Comparison of ENCODE assay signal across 13 cellular contexts in genomic region chr14:88023658-88024187, GRCh38. TPM values are rescaled to one million over a fixed set of nuclear protein-coding genes. Genes with fewer than 3 reads are reported as not detected.
DNase-seq lines count a peak whose midpoint lies in the region; ATAC-seq, FAIRE-seq and TF ChIP-seq lines count a peak whose summit lies in the region.
"Had no signal": no experiment of that assay in that cellular context is flagged by ENCODE, and none has a peak within 500 bp of the region (broad histone marks: within the 10 kb centered on the region; RNA-seq: fewer than 3 reads in every experiment).

No MANE protein-coding gene starts in this region.

- H2AK5ac ChIP-seq in H9 (ENCODE audit: insufficient read length, low read length), result no peak overlapping the region

- no peak overlapping the region for H3K23ac ChIP-seq in H9 (ENCODE audit: insufficient read length, low read depth, low read length)

- no peak overlapping the region for H3K9ac ChIP-seq in H9 (ENCODE audit: extremely low read depth, insufficient read length, low read length)
- no peak overlapping the region for H3K9ac ChIP-seq in liver (ENCODE audit: low read depth in 1 of 2, low read length in 2 of 2)

- H3K18ac ChIP-seq in H9 (ENCODE audit: insufficient read length, low read depth, low read length), result no peak overlapping the region

- no peak overlapping the region for H2BK15ac ChIP-seq in H9 (ENCODE audit: low read depth, low read length)

- no peaks in the 10 kb centered on the region for H3K9me3 ChIP-seq in CD4-positive, alpha-beta memory T cell (ENCODE audit: control insufficient read depth in 1 of 2, low read length in 2 of 2)
- H3K9me3 ChIP-seq in H9 (ENCODE audit: control insufficient read depth, low read depth, low read length) (no peaks in the 10 kb centered on the region), liver (ENCODE audit: control insufficient read depth in 4 of 4, low read length in 3 of 4) (no peaks in the 10 kb centered on the region)
- H3K9me3 ChIP-seq: tibial nerve had no signal

- CTCF ChIA-PET in CD4-positive, alpha-beta memory T cell (lab: Charles Lee; ENCODE audit: partially characterized antibody), result no interaction called here
- CTCF ChIA-PET in activated CD4-positive, alpha-beta memory T cell treated with anti-CD3 and anti-CD28 coated beads for 36 hours (lab: Charles Lee), result no interaction called here

- peaks cover 55 to 84% (median 73%) of the 10 kb centered on the region in 4 donors for H3K4me1 Mint-ChIP-seq in CD4-positive, alpha-beta memory T cell
- peaks cover 22 to 23% of the 10 kb centered on the region in 2 experiments for H3K4me1 Mint-ChIP-seq in H9
- H3K4me1 Mint-ChIP-seq in activated CD4-positive, alpha-beta memory T cell treated with anti-CD3 and anti-CD28 coated beads for 36 hours (ENCODE audit: low read depth), result peaks cover 61% of the 10 kb centered on the region

- no peak for ATAC-seq in HG02571 (IDR thresholded peaks at IDR 0.05; ENCODE audit: unreplicated experiment)

- no peak overlapping the region for H4K91ac ChIP-seq in H9 (ENCODE audit: insufficient read length, low read depth, low read length)

- H3K4ac ChIP-seq in H9 (ENCODE audit: low read depth, low read length), result no peak overlapping the region

- no peak overlapping the region for H3K56ac ChIP-seq in H9 (ENCODE audit: insufficient read length, low read depth, low read length)

- H3K23me2 ChIP-seq in H9 (ENCODE audit: insufficient read length, low read depth, low read length, poor library complexity, severe bottlenecking), result no peaks in the 10 kb centered on the region

- no peak for TF ChIP-seq RAD21 in liver (IDR thresholded peaks at IDR 0.05)

- intact Hi-C loops in CD4-positive, alpha-beta memory T cell (cut with micrococcal nuclease), result loop anchor here (1.0 to 2.0 kb wide), 2 partner anchors 17 to 31 kb away; partner anchors contain the start of gene GALC
- intact Hi-C loops in activated CD4-positive, alpha-beta memory T cell treated with anti-CD3 and anti-CD28 coated beads for 36 hours (cut with micrococcal nuclease), result no loop called here
- intact Hi-C loops in dorsolateral prefrontal cortex (cut with DNase I), result no loop called here

- FAIRE-seq in GM12892 (lab: Jason Lieb, UNC), result no peak

- H3K79me2 ChIP-seq in H9 (ENCODE audit: insufficient read depth, low read length), result no peaks in the 10 kb centered on the region

- peaks cover 70% of the 10 kb centered on the region for H3K4me1 ChIP-seq in CD4-positive, alpha-beta memory T cell (ENCODE audit: insufficient read depth, low read length)
- H3K4me1 ChIP-seq in H9 (ENCODE audit: insufficient read depth, low read length), result peaks cover 5% of the 10 kb centered on the region; the same call in 1 of the 2 replicates
- H3K4me1 ChIP-seq in liver (ENCODE audit: control insufficient read depth in 4 of 4, insufficient read depth in 4 of 4, low read length in 3 of 4), result peaks cover 5 to 33% (median 20%) of the 10 kb centered on the region in 4 donors
- H3K4me1 ChIP-seq: tibial nerve had no signal

- H3K27ac ChIP-seq in CD4-positive, alpha-beta memory T cell (ENCODE audit: low read depth, low read length), result no peak overlapping the region
- H3K27ac ChIP-seq in H9 (ENCODE audit: insufficient read length, low read depth, low read length) (no peak overlapping the region), liver (ENCODE audit: low read depth in 1 of 2, low read length in 2 of 2) (peak overlapping the region in 1 of 2 donors; percentile 44), dorsolateral prefrontal cortex (no peak overlapping the region)
- H3K27ac ChIP-seq: tibial nerve had no signal

- H3K14ac ChIP-seq in H9 (ENCODE audit: insufficient read depth, low read length), result no peak overlapping the region

- H3K36me3 Mint-ChIP-seq in CD4-positive, alpha-beta memory T cell, result peaks cover 2 to 5% of the 10 kb centered on the region in 2 donors
- no peaks in the 10 kb centered on the region for H3K36me3 Mint-ChIP-seq in H9 (ENCODE audit: insufficient read depth in 1 of 3, low read depth in 3 of 3)
- H3K36me3 Mint-ChIP-seq in activated CD4-positive, alpha-beta memory T cell treated with anti-CD3 and anti-CD28 coated beads for 36 hours, result no peaks in the 10 kb centered on the region

- no peaks in the 10 kb centered on the region for H4K20me1 ChIP-seq in H9 (ENCODE audit: control insufficient read depth, insufficient read depth, insufficient read length)

- H2BK5ac ChIP-seq in H9 (ENCODE audit: insufficient read length, low read length), result no peak overlapping the region

- H3K4me2 ChIP-seq in H9 (ENCODE audit: insufficient read depth, insufficient read length, low read length), result no peak overlapping the region

- H3K27ac Mint-ChIP-seq in CD4-positive, alpha-beta memory T cell, result peak overlapping the region; percentile 47 to 91 (median 84)
- H3K27ac Mint-ChIP-seq in H9, result peak overlapping the region in 1 of 3 experiments; percentile 42; a peak in 3 of 7 replicates
- peak overlapping the region; percentile 43 for H3K27ac Mint-ChIP-seq in activated CD4-positive, alpha-beta memory T cell treated with anti-CD3 and anti-CD28 coated beads for 36 hours

- no peaks in the 10 kb centered on the region for H3K27me3 Mint-ChIP-seq in CD4-positive, alpha-beta memory T cell
- H3K27me3 Mint-ChIP-seq in H9 (ENCODE audit: low read depth), result no peaks in the 10 kb centered on the region
- no peaks in the 10 kb centered on the region for H3K27me3 Mint-ChIP-seq in activated CD4-positive, alpha-beta memory T cell treated with anti-CD3 and anti-CD28 coated beads for 36 hours

- no peak overlapping the region for H4K5ac ChIP-seq in H9 (ENCODE audit: insufficient read length, low read depth, low read length)

- no peaks in the 10 kb centered on the region for H3K79me1 ChIP-seq in H9 (ENCODE audit: insufficient read depth, low read depth, low read length, poor library complexity, severe bottlenecking)

- no peak overlapping the region for H3T11ph ChIP-seq in H9 (ENCODE audit: low read length)

- no peak for TF ChIP-seq POLR2A in GM12892 (IDR thresholded peaks at IDR 0.05; ENCODE audit: low read depth, low read length)

- H2AFZ ChIP-seq in H9 (ENCODE audit: low read length), result peak overlapping the region; percentile 11

- POLR2A ChIA-PET in CD4-positive, alpha-beta memory T cell (lab: Charles Lee; ENCODE audit: partially characterized antibody), result no interaction called here
- POLR2A ChIA-PET in activated CD4-positive, alpha-beta memory T cell treated with anti-CD3 and anti-CD28 coated beads for 36 hours (lab: Charles Lee), result no interaction called here

- WGBS in H9 (ENCODE audit: extremely low coverage, insufficient read length, low lambda C conversion rate), result no CpG with 5 or more reads among the region's 3 CpGs
- 31% methylated on average over 3 of the region's 3 CpGs for WGBS in liver

- peaks cover 0 to 4% (median 0%) of the 10 kb centered on the region in 8 donors for H3K9me3 Mint-ChIP-seq in CD4-positive, alpha-beta memory T cell
- H3K9me3 Mint-ChIP-seq in H9, result no peaks in the 10 kb centered on the region; a peak in 1 of 5 replicates
- H3K9me3 Mint-ChIP-seq in activated CD4-positive, alpha-beta memory T cell treated with anti-CD3 and anti-CD28 coated beads for 36 hours, result no peaks in the 10 kb centered on the region

- no peak overlapping the region for H4K8ac ChIP-seq in H9 (replicated peaks; ENCODE audit: insufficient read length, low read depth, low read length)

- H3K27me3 ChIP-seq in CD4-positive, alpha-beta memory T cell (ENCODE audit: insufficient read depth, low read length), result no peaks in the 10 kb centered on the region
- H3K27me3 ChIP-seq in H9 (ENCODE audit: insufficient read depth, low read length), result no peaks in the 10 kb centered on the region
- H3K27me3 ChIP-seq in liver (ENCODE audit: control insufficient read depth in 4 of 4, insufficient read depth in 4 of 4, low read length in 3 of 4), result no peaks in the 10 kb centered on the region
- H3K27me3 ChIP-seq in dorsolateral prefrontal cortex, result no peaks in the 10 kb centered on the region
- H3K27me3 ChIP-seq: tibial nerve had no signal

- H3K4me3 ChIP-seq in CD4-positive, alpha-beta memory T cell (ENCODE audit: low read length in 2 of 2), result no peak overlapping the region
- H3K4me3 ChIP-seq in liver (ENCODE audit: low read depth in 1 of 3, low read length in 3 of 3) (no peak overlapping the region), dorsolateral prefrontal cortex (no peak overlapping the region)
- H3K4me3 ChIP-seq: tibial nerve had no signal

- peak in 4 of 5 donors; percentile 20 to 39 (median 34) for DNase-seq in CD4-positive, alpha-beta memory T cell
- DNase-seq in H9 (no peak), dorsolateral prefrontal cortex (no peak), GM12892 (ENCODE audit: insufficient read length) (no peak), COLO829 (ENCODE audit: low spot score) (no peak)
- no peak for DNase-seq in activated CD4-positive, alpha-beta memory T cell treated with anti-CD3 and anti-CD28 coated beads for 36 hours
- DNase-seq: activated gamma-delta T cell, COR-L47, midbrain, NCI-H187 treated with DMSO at 0.1 percent for 48 hours had no signal

- H2BK120ac ChIP-seq in H9 (ENCODE audit: low read depth, low read length, poor library complexity, severe bottlenecking), result no peak overlapping the region

- no peak overlapping the region for H2BK12ac ChIP-seq in H9 (ENCODE audit: insufficient read length, low read depth, low read length)

- no peaks in the 10 kb centered on the region for H3K36me3 ChIP-seq in CD4-positive, alpha-beta memory T cell (ENCODE audit: insufficient read depth, low read length)
- no peaks in the 10 kb centered on the region for H3K36me3 ChIP-seq in liver (ENCODE audit: control insufficient read depth in 4 of 4, insufficient read depth in 3 of 4, low read depth in 1 of 4, low read length in 3 of 4)
- H3K36me3 ChIP-seq: tibial nerve had no signal

- H3K4me3 Mint-ChIP-seq in CD4-positive, alpha-beta memory T cell, result peak overlapping the region in 7 of 8 donors; percentile 25 to 74 (median 50)
- H3K4me3 Mint-ChIP-seq in H9, result no peak overlapping the region
- no peak overlapping the region for H3K4me3 Mint-ChIP-seq in activated CD4-positive, alpha-beta memory T cell treated with anti-CD3 and anti-CD28 coated beads for 36 hours

- TF ChIP-seq CTCF in H9 (conservative IDR thresholded peaks at IDR 0.05), result no peak
- no peak for TF ChIP-seq CTCF in liver (IDR thresholded peaks at IDR 0.05; ENCODE audit: low read depth, low read length, missing input control)
- TF ChIP-seq CTCF in dorsolateral prefrontal cortex (IDR thresholded peaks at IDR 0.05 in 54 of 56, conservative IDR thresholded peaks at IDR 0.05 in 2 of 56; ENCODE audit: low read depth in 1 of 56, partially characterized antibody in 56 of 56), result no peak

- no peak overlapping the region for H2BK20ac ChIP-seq in H9 (ENCODE audit: low read depth, low read length, poor library complexity, severe bottlenecking)

RNA-seq across cellular contexts. Expression of gene GPR65, which starts 18.8 kb away (rescaled TPM):
- 10 to 100 TPM; 14.2 to 15.5 TPM for total RNA-seq in CD4-positive, alpha-beta memory T cell
- polyA plus RNA-seq in CD4-positive, alpha-beta memory T cell, result 10 to 100 TPM; 26.0 to 35.0 TPM
- total RNA-seq in H9 (2021) (not detected in 2 replicates), liver (1 to 10 TPM; 2.3 to 4.5 TPM), dorsolateral prefrontal cortex (1 to 10 TPM in 37 of 120 experiments, under 1 TPM in 82, not detected in 1; 0.13 to 3.1 (median 0.69) TPM)
- total RNA-seq in activated CD4-positive, alpha-beta memory T cell treated with anti-CD3 and anti-CD28 coated beads for 36 hours, result 10 to 100 TPM; 13.4 to 13.7 TPM
- polyA plus RNA-seq in liver, result 1 to 10 TPM in 1 of 2 donors, under 1 TPM in 1; 0.72 to 1.0 TPM
- 5.9 TPM for polyA plus RNA-seq in GM12892 (2012; ENCODE audit: missing spikeins)

RNA-seq across cellular contexts. Expression of gene GALC, which starts 30.7 kb away (rescaled TPM):
- total RNA-seq in CD4-positive, alpha-beta memory T cell, result 10 to 100 TPM; 26.6 to 28.7 TPM
- 10 to 100 TPM; 23.4 to 27.9 TPM for polyA plus RNA-seq in CD4-positive, alpha-beta memory T cell
- 9.1 and 12.4 TPM in 2 replicates for total RNA-seq in H9 (2021)
- 10 to 100 TPM; 14.4 to 14.7 TPM for total RNA-seq in activated CD4-positive, alpha-beta memory T cell treated with anti-CD3 and anti-CD28 coated beads for 36 hours
- 10 to 100 TPM; 13.0 to 20.8 TPM for total RNA-seq in liver
- 10 to 100 TPM in 1 of 2 donors, 1 to 10 TPM in 1; 2.8 to 11.3 TPM for polyA plus RNA-seq in liver
- 10 to 100 TPM; 23.9 to 65.1 (median 41.0) TPM for total RNA-seq in dorsolateral prefrontal cortex
- polyA plus RNA-seq in GM12892 (2012; ENCODE audit: missing spikeins), result 6.9 TPM

Comparison
In these comparisons a context has a peak if more than half of its experiments do, and no peak if none do; other contexts are left out.
1. DNase-seq: peak in CD4-positive, alpha-beta memory T cell (4 of 5); none in H9 (single experiment), activated CD4-positive, alpha-beta memory T cell treated with anti-CD3 and anti-CD28 coated beads for 36 hours (single experiment), dorsolateral prefrontal cortex (0 of 10), GM12892 (single experiment) and COLO829 (single experiment).
2. H3K4me3 Mint-ChIP-seq: peak in CD4-positive, alpha-beta memory T cell (7 of 8); none in H9 (0 of 2) and activated CD4-positive, alpha-beta memory T cell treated with anti-CD3 and anti-CD28 coated beads for 36 hours (single experiment).